Comparison of ENCODE assay signal across 8 cellular contexts in genomic region chr10:30782543-30783461, GRCh38.
A peak's percentile ranks its signal among the peaks of the same experiment; 100 is the strongest.
DNase-seq lines count a peak whose midpoint lies in the region; ATAC-seq and TF ChIP-seq lines count a peak whose summit lies in the region.

No MANE protein-coding gene starts in this region.

- H3K4me1 Mint-ChIP-seq in CD14-positive monocyte = peaks cover 34% of the 10 kb centered on the region

- H3K4me1 ChIP-seq in gastrocnemius medialis (peaks cover 3 to 12% of the 10 kb centered on the region in 2 donors), OCI-LY7 (ENCODE audit: insufficient read depth, low read length, poor library complexity, severe bottlenecking) (no peaks in the 10 kb centered on the region)

- ATAC-seq in GM19438 (IDR thresholded peaks at IDR 0.05; ENCODE audit: low read depth, unreplicated experiment) = peak; percentile 86
- ATAC-seq in gastrocnemius medialis = peak in 1 of 2 donors; percentile 20

- POLR2A ChIA-PET in OCI-LY7 (lab: Charles Lee) = no interaction called here

- no peaks in the 10 kb centered on the region for H3K36me3 Mint-ChIP-seq in CD14-positive monocyte

- H3K79me2 ChIP-seq in OCI-LY7 (ENCODE audit: insufficient read depth, low read depth, low read length) = no peaks in the 10 kb centered on the region

- H3K4me3 Mint-ChIP-seq in CD14-positive monocyte = peak overlapping the region; percentile 24 to 63

- intact Hi-C loops in CD14-positive monocyte (cut with micrococcal nuclease) (loop anchor here (2.0 to 10.0 kb wide), 2 partner anchors 300 to 992 kb away; no protein-coding TSS in a partner anchor), gastrocnemius medialis (cut with DNase I; ENCODE audit: low total_unique reads) (loop anchor here (2.0 to 10.0 kb wide), 3 partner anchors 708 to 922 kb away; no protein-coding TSS in a partner anchor), OCI-LY7 (cut with micrococcal nuclease; ENCODE audit: unreplicated experiment) (loop anchor here (5.0 to 10.0 kb wide), 2 partner anchors 96 to 1022 kb away; no protein-coding TSS in a partner anchor)

- in situ Hi-C loops in gastrocnemius medialis (cut with MboI; ENCODE audit: low sequenced_read_pairs in 4 of 4) = loop anchor here (10.0 to 25.0 kb wide), 6 partner anchors 252 to 1032 kb away; partner anchors contain the start of genes ZEB1 (in 4 of the 4) and ZNF438 (in 1 of the 4)

- H2AFZ ChIP-seq in OCI-LY7 (ENCODE audit: low read length) = no peak overlapping the region

- no TSS peak for BruUV-seq in OCI-LY7 (replicated peaks; lab: Mats Ljungman, UMichigan)

- H4K20me1 ChIP-seq in OCI-LY7 (ENCODE audit: insufficient read depth, low read length) = no peaks in the 10 kb centered on the region

- H3K27me3 ChIP-seq in gastrocnemius medialis = peaks cover 0 to 2% (median 0%) of the 10 kb centered on the region in 3 donors

- H3K4me2 ChIP-seq in OCI-LY7 (ENCODE audit: low read length) = no peak overlapping the region

- H3K4me3 ChIP-seq in gastrocnemius medialis (no peak overlapping the region), OCI-LY7 (ENCODE audit: low read depth, low read length, poor library complexity, severe bottlenecking) (no peak overlapping the region)

- CTCF ChIA-PET in OCI-LY7 (lab: Charles Lee; ENCODE audit: unreplicated experiment) = no interaction called here

- peak overlapping the region in 2 of 7 donors; percentile 6 to 42 for H3K27ac Mint-ChIP-seq in CD14-positive monocyte

- peaks cover 0 to 4% (median 0%) of the 10 kb centered on the region in 3 donors for H3K27me3 Mint-ChIP-seq in CD14-positive monocyte (ENCODE audit: low read depth in 3 of 3)

- no peak for TF ChIP-seq CTCF in CD14-positive monocyte (IDR thresholded peaks at IDR 0.05)
- TF ChIP-seq CTCF in gastrocnemius medialis (IDR thresholded peaks at IDR 0.05 in 4 of 5, conservative IDR thresholded peaks at IDR 0.05 in 1 of 5) = no peak
- TF ChIP-seq CTCF in OCI-LY7 (conservative IDR thresholded peaks at IDR 0.05; ENCODE audit: low read length) = no peak

- H3K36me3 ChIP-seq in gastrocnemius medialis (no peaks in the 10 kb centered on the region), OCI-LY7 (ENCODE audit: insufficient read depth, low read length) (no peaks in the 10 kb centered on the region)

- no peaks in the 10 kb centered on the region for H3K9me3 ChIP-seq in gastrocnemius medialis
- no peaks in the 10 kb centered on the region for H3K9me3 ChIP-seq in OCI-LY7 (ENCODE audit: low read length)

- peaks cover 0 to 1% (median 0%) of the 10 kb centered on the region in 7 donors for H3K9me3 Mint-ChIP-seq in CD14-positive monocyte

- DNase-seq in CD14-positive monocyte (ENCODE audit: low spot score) (no peak), LHCN-M2 (ENCODE audit: low read depth) (peak; percentile 56), dermis blood vessel endothelial cell (peak; percentile 40), gastrocnemius medialis (peak in 1 of 2 donors; percentile 49), NCI-H2227 (lab: John Stamatoyannopoulos, UW; ENCODE audit: unreplicated experiment) (no peak), OCI-LY7 (ENCODE audit: low spot score) (no peak), COR-L47 (lab: John Stamatoyannopoulos, UW) (no peak)

- H3K9me2 ChIP-seq in OCI-LY7 (ENCODE audit: insufficient read depth, low read length) = no peaks in the 10 kb centered on the region

- H3K27ac ChIP-seq in gastrocnemius medialis = peak overlapping the region; percentile 82 to 90 (median 87)
- no peak overlapping the region for H3K27ac ChIP-seq in OCI-LY7 (ENCODE audit: low read depth, low read length, poor library complexity, severe bottlenecking)

- TF ChIP-seq POLR2A in gastrocnemius medialis (IDR thresholded peaks at IDR 0.05) = no peak

Comparison
In these comparisons a context has a peak if more than half of its experiments do, and no peak if none do; other contexts are left out.
1. DNase-seq: peak in LHCN-M2 (single experiment) and dermis blood vessel endothelial cell (single experiment); none in CD14-positive monocyte (single experiment), NCI-H2227 (single experiment), OCI-LY7 (single experiment) and COR-L47 (single experiment).